8 cellular contexts compared by ENCODE assay signal in genomic region chr17:13017623-13018462, GRCh38. TPM values are rescaled to one million over a fixed set of nuclear protein-coding genes. Genes with fewer than 3 reads are reported as not detected.
DNase-seq lines count a peak whose midpoint lies in the region; ATAC-seq and TF ChIP-seq lines count a peak whose summit lies in the region.

Gene ELAC2 (minus strand): TSS chr17:13018027. CDS start chr17:13017947, 80 bp downstream.

- H3K4me3 Mint-ChIP-seq in natural killer cell treated with Interleukin-12 subunit alpha and Interleukin-12 subunit beta and Interleukin-15 and Interleukin-18, amount 100 ng/mL, for 72 hours = peak within 1 kb of the TSS; percentile 99

- H3K27me3 ChIP-seq in HAP-1 (ENCODE audit: low read depth) (no peaks in the 10 kb centered on the region), MG63 (no peaks in the 10 kb centered on the region)

- in situ Hi-C loops in G401 (cut with HindIII; ENCODE audit: low sequenced_read_pairs) (no loop called here), HAP-1 (cut with MboI; ENCODE audit: low sequenced_read_pairs) (loop anchor here (25.0 kb wide), 2 partner anchors 1006 to 1044 kb away; partner anchors contain the start of genes COX10 and MAP2K4)

- peaks cover 16 to 22% of the 10 kb centered on the region in 2 donors for H3K4me1 Mint-ChIP-seq in natural killer cell treated with Interleukin-12 subunit alpha and Interleukin-12 subunit beta and Interleukin-15 and Interleukin-18, amount 100 ng/mL, for 72 hours (ENCODE audit: low read depth in 2 of 2)

- H3K4me3 ChIP-seq in HAP-1 (peak within 1 kb of the TSS; percentile 69), MG63 (peak within 1 kb of the TSS; percentile 73), fibroblast of pulmonary artery (replicated peaks; ENCODE audit: low read depth, low read length) (peak within 1 kb of the TSS; percentile 93)

- peaks cover 16% of the 10 kb centered on the region for H3K36me3 Mint-ChIP-seq in natural killer cell treated with Interleukin-12 subunit alpha and Interleukin-12 subunit beta and Interleukin-15 and Interleukin-18, amount 100 ng/mL, for 72 hours

- peaks cover 33% of the 10 kb centered on the region for H3K36me3 ChIP-seq in HAP-1 (replicated peaks)
- peaks cover 27% of the 10 kb centered on the region for H3K36me3 ChIP-seq in MG63

- no peaks in the 10 kb centered on the region for H3K27me3 Mint-ChIP-seq in natural killer cell treated with Interleukin-12 subunit alpha and Interleukin-12 subunit beta and Interleukin-15 and Interleukin-18, amount 100 ng/mL, for 72 hours

- TF ChIP-seq CTCF in fibroblast of pulmonary artery (IDR thresholded peaks at IDR 0.05; ENCODE audit: low read length, missing control alignments) = no peak

- peak within 1 kb of the TSS; percentile 96 to 98 for H3K27ac Mint-ChIP-seq in natural killer cell treated with Interleukin-12 subunit alpha and Interleukin-12 subunit beta and Interleukin-15 and Interleukin-18, amount 100 ng/mL, for 72 hours

- peak; percentile 99 for DNase-seq in G401 (ENCODE audit: low spot score)
- DNase-seq in HAP-1 (ENCODE audit: low spot score in 2 of 2) = peak; percentile 96 to 97
- DNase-seq in MG63 = peak; percentile 94
- DNase-seq in SHP77 treated with DMSO at 0.1 percent for 48 hours (lab: John Stamatoyannopoulos, UW) = peak; percentile 98
- peak; percentile 99 for DNase-seq in activated effector memory CD4-positive, alpha-beta T cell treated with anti-CD3 and anti-CD28 coated beads, Interleukin-2, amount 50 U/mL, for 16 hours
- DNase-seq in fibroblast of pulmonary artery (ENCODE audit: low read depth) = peak; percentile 99
- peak; percentile 99 for DNase-seq in natural killer cell treated with Interleukin-12 subunit alpha and Interleukin-12 subunit beta and Interleukin-15 and Interleukin-18, amount 100 ng/mL, for 72 hours (ENCODE audit: low spot score)
- DNase-seq in stimulated activated naive CD8-positive, alpha-beta T cell treated with anti-CD3 and anti-CD28 coated beads, Interleukin-15, Interleukin-2, amounts not matched to agents 100 U/mL and 50 U/mL, for 24 hours = peak; percentile 96

- H3K9me3 ChIP-seq in HAP-1 (no peaks in the 10 kb centered on the region), MG63 (no peaks in the 10 kb centered on the region)

- H3K9me3 Mint-ChIP-seq in natural killer cell treated with Interleukin-12 subunit alpha and Interleukin-12 subunit beta and Interleukin-15 and Interleukin-18, amount 100 ng/mL, for 72 hours = no peaks in the 10 kb centered on the region

- ATAC-seq in natural killer cell treated with Interleukin-12 subunit alpha and Interleukin-12 subunit beta and Interleukin-15 and Interleukin-18, amount 100 ng/mL, for 72 hours = peak; percentile 99
- ATAC-seq in stimulated activated naive CD8-positive, alpha-beta T cell treated with anti-CD3 and anti-CD28 coated beads, Interleukin-15, Interleukin-2, amounts not matched to agents 100 U/mL and 50 U/mL, for 24 hours = peak; percentile 99

- H3K4me1 ChIP-seq in HAP-1 = peaks cover 5% of the 10 kb centered on the region

RNA-seq across cellular contexts. Expression of gene ELAC2, which starts in this region (rescaled TPM):
- total RNA-seq in G401 (2014; rRNA removed; shearing (Covaris generic)) = 114 and 119 TPM in 2 replicates
- total RNA-seq in MG63 (2014; rRNA removed; shearing (Covaris generic); ENCODE audit: low replicate concordance) = 32.8 and 58.4 TPM in 2 replicates
- 100 to 1,000 TPM in 1 of 2 donors, 10 to 100 TPM in 1; 65.5 to 146 TPM for total RNA-seq in natural killer cell treated with Interleukin-12 subunit alpha and Interleukin-12 subunit beta and Interleukin-15 and Interleukin-18, amount 100 ng/mL, for 72 hours

Comparison
In these comparisons a context has a peak if more than half of its experiments do, and no peak if none do; other contexts are left out.
1. Peak in every context shown above with its lines: DNase-seq, ATAC-seq and H3K4me3 ChIP-seq.